8 cellular contexts compared by ENCODE assay signal in genomic region chr12:56157201-56158028, GRCh38. TPM values are rescaled to one million over a fixed set of nuclear protein-coding genes. Genes with fewer than 3 reads are reported as not detected.
DNase-seq lines count a peak whose midpoint lies in the region; ATAC-seq, FAIRE-seq and TF ChIP-seq lines count a peak whose summit lies in the region.

No MANE protein-coding gene starts in this region.

- POLR2A ChIA-PET in HepG2 (lab: Yijun Ruan, JAX): interaction anchor here (0.5 to 3.4 kb wide), 12 partner anchors 7 to 77 kb away, joined by 3 to 30 read pairs (median 6); partner anchors contain the start of genes ESYT1, RNF41, RPL41 and SMARCC2

- intact Hi-C loops in activated CD4-positive, alpha-beta T cell treated with anti-CD3 and anti-CD28 coated beads, Interleukin-2, amount 10 ng/mL, durations not matched to agents 24 days and 14 days (cut with micrococcal nuclease): loop anchor here (1.0 kb wide), 1 partner anchor 39 kb away; the partner anchor contains the start of gene ZC3H10
- intact Hi-C loops in dendritic cell treated with granulocyte-macrophage colony-stimulating factor and Interleukin-4, amounts not matched to agents 40 ng/mL and 50 ng/mL, for 4 days (cut with micrococcal nuclease): loop anchor here (1.0 to 2.0 kb wide), 3 partner anchors 29 to 39 kb away; partner anchors contain the start of genes ESYT1, SMARCC2 and ZC3H10
- intact Hi-C loops in HepG2 (cut with micrococcal nuclease; ENCODE audit: unreplicated experiment): loop anchor here (2.0 to 5.0 kb wide), 2 partner anchors 31 to 35 kb away; no protein-coding TSS in a partner anchor

- TF ChIP-seq RAD21 in HepG2 (CRISPR knock-in tag; IDR thresholded peaks at IDR 0.05): peak; percentile 30; the same call in 1 of the 2 replicates

- peaks cover 47% of the 10 kb centered on the region for H3K4me1 Mint-ChIP-seq in activated CD4-positive, alpha-beta T cell treated with anti-CD3 and anti-CD28 coated beads, Interleukin-2, amount 10 ng/mL, durations not matched to agents 24 days and 14 days
- peaks cover 68% of the 10 kb centered on the region for H3K4me1 Mint-ChIP-seq in dendritic cell treated with granulocyte-macrophage colony-stimulating factor and Interleukin-4, amounts not matched to agents 40 ng/mL and 50 ng/mL, for 4 days (ENCODE audit: low read depth)

- H3K36me3 Mint-ChIP-seq in activated CD4-positive, alpha-beta T cell treated with anti-CD3 and anti-CD28 coated beads, Interleukin-2, amount 10 ng/mL, durations not matched to agents 24 days and 14 days (ENCODE audit: low read depth): peaks cover 52% of the 10 kb centered on the region
- peaks cover 61% of the 10 kb centered on the region for H3K36me3 Mint-ChIP-seq in dendritic cell treated with granulocyte-macrophage colony-stimulating factor and Interleukin-4, amounts not matched to agents 40 ng/mL and 50 ng/mL, for 4 days (ENCODE audit: low read depth)

- no peaks in the 10 kb centered on the region for H3K9me3 Mint-ChIP-seq in activated CD4-positive, alpha-beta T cell treated with anti-CD3 and anti-CD28 coated beads, Interleukin-2, amount 10 ng/mL, durations not matched to agents 24 days and 14 days
- no peaks in the 10 kb centered on the region for H3K9me3 Mint-ChIP-seq in dendritic cell treated with granulocyte-macrophage colony-stimulating factor and Interleukin-4, amounts not matched to agents 40 ng/mL and 50 ng/mL, for 4 days

- peak; percentile 42 for FAIRE-seq in HepG2 (lab: Jason Lieb, UNC)

- peak overlapping the region; percentile 71 for H3K4me2 ChIP-seq in HepG2 (ENCODE audit: low read depth, low read length)

- BruUV-seq in HepG2 (replicated peaks; lab: Mats Ljungman, UMichigan): TSS peak; percentile 53

- WGBS in HepG2 (ENCODE audit: low lambda C conversion rate): 37% methylated on average over 42 of the region's 45 CpGs

- H3K4me3 Mint-ChIP-seq in activated CD4-positive, alpha-beta T cell treated with anti-CD3 and anti-CD28 coated beads, Interleukin-2, amount 10 ng/mL, durations not matched to agents 24 days and 14 days: peak overlapping the region; percentile 100
- H3K4me3 Mint-ChIP-seq in dendritic cell treated with granulocyte-macrophage colony-stimulating factor and Interleukin-4, amounts not matched to agents 40 ng/mL and 50 ng/mL, for 4 days: peak overlapping the region; percentile 93

- peak overlapping the region; percentile 94 for H3K27ac Mint-ChIP-seq in activated CD4-positive, alpha-beta T cell treated with anti-CD3 and anti-CD28 coated beads, Interleukin-2, amount 10 ng/mL, durations not matched to agents 24 days and 14 days
- peak overlapping the region; percentile 98 for H3K27ac Mint-ChIP-seq in dendritic cell treated with granulocyte-macrophage colony-stimulating factor and Interleukin-4, amounts not matched to agents 40 ng/mL and 50 ng/mL, for 4 days

- peak overlapping the region; percentile 70 for H3K9ac ChIP-seq in HepG2 (ENCODE audit: insufficient read depth, low read depth, low read length)

- H3K4me1 ChIP-seq in BE2C (peaks cover 3% of the 10 kb centered on the region), HepG2 (ENCODE audit: insufficient read depth, low read length) (peaks cover 67% of the 10 kb centered on the region)

- H3K36me3 ChIP-seq in BE2C (peaks cover 40% of the 10 kb centered on the region), HepG2 (replicated peaks in 1 of 2; ENCODE audit: control insufficient read depth in 1 of 2, insufficient read depth in 2 of 2, low read length in 2 of 2) (peaks cover 20 to 30% of the 10 kb centered on the region in 2 experiments)

- H3K27ac ChIP-seq in HepG2 (ENCODE audit: extremely low read length, insufficient read depth, low read length): peak overlapping the region; percentile 87

- H3K4me3 ChIP-seq in BE2C (ENCODE audit: low read depth, low read length): peak overlapping the region; percentile 92
- peak overlapping the region; percentile 20 to 95 (median 65); a peak in 5 of 6 replicates for H3K4me3 ChIP-seq in HepG2 (replicated peaks in 1 of 3; ENCODE audit: insufficient read depth in 1 of 3, low read depth in 2 of 3, low read length in 3 of 3)

- CTCF ChIA-PET in HepG2 (lab: Yijun Ruan, JAX; ENCODE audit: low intra/inter-chr PET ratio, low total read pairs): interaction anchor here (1.2 to 1.8 kb wide), 3 partner anchors 32 to 33 kb away, joined by 3 to 7 read pairs (median 3); partner anchors contain the start of gene SMARCC2

- H3K9me3 ChIP-seq in BE2C (no peaks in the 10 kb centered on the region), HepG2 (ENCODE audit: low read length) (no peaks in the 10 kb centered on the region)

- ATAC-seq in HG03442 (IDR thresholded peaks at IDR 0.05; ENCODE audit: unreplicated experiment): peak; percentile 35
- ATAC-seq in HepG2: peak; percentile 70

- TF ChIP-seq CTCF in BE2C (IDR thresholded peaks at IDR 0.05; ENCODE audit: low read depth, low read length) (peak; percentile 62), HepG2 (CRISPR knock-in tag; IDR thresholded peaks at IDR 0.05) (peak; percentile 66)

- H2AFZ ChIP-seq in HepG2 (ENCODE audit: low read length): no peak overlapping the region

- DNase-seq in BE2C: peak; percentile 79
- peak; percentile 77 to 85 for DNase-seq in NCI-H524 (lab: John Stamatoyannopoulos, UW)
- peak; percentile 87 for DNase-seq in activated CD4-positive, alpha-beta T cell treated with anti-CD3 and anti-CD28 coated beads, Interleukin-2, amount 10 ng/mL, durations not matched to agents 24 days and 14 days
- DNase-seq in HepG2 (ENCODE audit: low spot score): peak; percentile 92
- peak; percentile 43 to 45 for DNase-seq in stimulated activated CD4-positive, alpha-beta T cell treated with anti-CD3 and anti-CD28 coated beads, Interleukin-2, amount 100 ng/mL, for 48 hours

- TF ChIP-seq EP300 in HepG2 (IDR thresholded peaks at IDR 0.05; ENCODE audit: low read depth in 2 of 2, low read length in 2 of 2) (peak in 1 of 2 experiments; percentile 52; a peak in 2 of 4 replicates), HepG2 (CRISPR knock-in tag; IDR thresholded peaks at IDR 0.05; ENCODE audit: borderline replicate concordance) (no peak)

- peaks cover 38% of the 10 kb centered on the region for H3K79me2 ChIP-seq in HepG2 (ENCODE audit: insufficient read depth, low read length)

- TF ChIP-seq POLR2A in GM19099 (IDR thresholded peaks at IDR 0.05; ENCODE audit: extremely low read depth, insufficient read length, low read depth) (peak; percentile 15), HepG2 (IDR thresholded peaks at IDR 0.05; ENCODE audit: insufficient read depth in 1 of 2, low read depth in 2 of 2, low read length in 2 of 2) (peak in 1 of 2 experiments; percentile 44; a peak in 1 of 4 replicates)

- peaks cover 28% of the 10 kb centered on the region for H4K20me1 ChIP-seq in HepG2 (ENCODE audit: insufficient read depth, low read length)

- in situ Hi-C loops in HepG2 (cut with HindIII; ENCODE audit: extremely low pct_ligation_motif_present, low pct_unique_long_range_greater_than_20kb): loop anchor here (5.0 kb wide), 1 partner anchor 35 kb away; no protein-coding TSS in a partner anchor

- H3K27me3 Mint-ChIP-seq in activated CD4-positive, alpha-beta T cell treated with anti-CD3 and anti-CD28 coated beads, Interleukin-2, amount 10 ng/mL, durations not matched to agents 24 days and 14 days: no peaks in the 10 kb centered on the region
- no peaks in the 10 kb centered on the region for H3K27me3 Mint-ChIP-seq in dendritic cell treated with granulocyte-macrophage colony-stimulating factor and Interleukin-4, amounts not matched to agents 40 ng/mL and 50 ng/mL, for 4 days

- H3K27me3 ChIP-seq in BE2C (no peaks in the 10 kb centered on the region), HepG2 (ENCODE audit: control insufficient read depth in 1 of 2, insufficient read depth in 2 of 2, low read length in 2 of 2) (no peaks in the 10 kb centered on the region; a peak in 1 of 5 replicates)

RNA-seq across cellular contexts. Expression of gene MYL6, which starts 0.7 kb away (rescaled TPM):
- 1,641 TPM for polyA plus RNA-seq in BE2C (2012; ENCODE audit: insufficient read depth, insufficient read length, low read depth)
- total RNA-seq in activated CD4-positive, alpha-beta T cell treated with anti-CD3 and anti-CD28 coated beads, Interleukin-2, amount 10 ng/mL, durations not matched to agents 24 days and 14 days: 717 and 752 TPM in 2 replicates
- total RNA-seq in HepG2 (2016; rRNA removed; fragmentation: Illumina TruSeq; extraction: Trizol): 1,192 and 1,778 TPM in 2 replicates
- total RNA-seq in HepG2 (2016; cell fraction: cytosol; rRNA removed; fragmentation: Illumina TruSeq; extraction: Trizol; ENCODE audit: low read depth): 428 and 482 TPM in 2 replicates
- 1,256 and 1,894 TPM in 2 replicates for total RNA-seq in HepG2 (2016; cell fraction: insoluble cytoplasmic fraction; rRNA removed; fragmentation: Illumina TruSeq; extraction: Trizol)
- total RNA-seq in HepG2 (2016; cell fraction: membrane; rRNA removed; fragmentation: Illumina TruSeq; extraction: Trizol): 384 and 408 TPM in 2 replicates
- total RNA-seq in HepG2 (2016; cell fraction: nucleus; rRNA removed; fragmentation: Illumina TruSeq; extraction: Trizol): 421 and 427 TPM in 2 replicates
- 983 and 1,127 TPM in 2 replicates for polyA plus RNA-seq in HepG2 (2011; rRNA removed)
- 1,443 and 1,577 TPM in 2 replicates for polyA plus RNA-seq in HepG2 (2011; cell fraction: cytosol; rRNA removed)
- polyA plus RNA-seq in HepG2 (2011; cell fraction: nucleus; rRNA removed): 447 and 559 TPM in 2 replicates
- polyA plus RNA-seq in HepG2 (2012): 597 and 749 TPM in 2 replicates
- polyA plus RNA-seq in HepG2 (2016; cell fraction: cytosol; fragmentation: Illumina TruSeq; extraction: Trizol; ENCODE audit: low read depth): 405 and 433 TPM in 2 replicates
- 1,500 and 1,664 TPM in 2 replicates for polyA plus RNA-seq in HepG2 (2016; cell fraction: insoluble cytoplasmic fraction; fragmentation: Illumina TruSeq; extraction: Trizol; ENCODE audit: low read depth)
- 283 and 315 TPM in 2 replicates for polyA plus RNA-seq in HepG2 (2016; cell fraction: membrane; fragmentation: Illumina TruSeq; extraction: Trizol; ENCODE audit: low read depth)
- polyA plus RNA-seq in HepG2 (2016; cell fraction: nucleus; fragmentation: Illumina TruSeq; extraction: Trizol; ENCODE audit: insufficient read depth, low read depth): 579 and 630 TPM in 2 replicates
- 230 and 730 TPM in 2 replicates for polyA minus RNA-seq in HepG2 (2011; rRNA and poly(A)+ RNA removed; ENCODE audit: low replicate concordance)
- 135 and 172 TPM in 2 replicates for polyA minus RNA-seq in HepG2 (2011; cell fraction: cytosol; rRNA and poly(A)+ RNA removed)
- polyA minus RNA-seq in HepG2 (2011; cell fraction: nucleus; rRNA and poly(A)+ RNA removed): 220 and 358 TPM in 2 replicates

RNA-seq across cellular contexts. Expression of gene MYL6B, which starts 5.0 kb away (rescaled TPM):
- polyA plus RNA-seq in BE2C (2012; ENCODE audit: insufficient read depth, insufficient read length, low read depth): 334 TPM
- 63.3 and 68.9 TPM in 2 replicates for total RNA-seq in activated CD4-positive, alpha-beta T cell treated with anti-CD3 and anti-CD28 coated beads, Interleukin-2, amount 10 ng/mL, durations not matched to agents 24 days and 14 days
- total RNA-seq in HepG2 (2016; rRNA removed; fragmentation: Illumina TruSeq; extraction: Trizol): 75.7 and 76.5 TPM in 2 replicates
- 325 and 392 TPM in 2 replicates for total RNA-seq in HepG2 (2016; cell fraction: cytosol; rRNA removed; fragmentation: Illumina TruSeq; extraction: Trizol; ENCODE audit: low read depth)
- 64.5 and 75.8 TPM in 2 replicates for total RNA-seq in HepG2 (2016; cell fraction: insoluble cytoplasmic fraction; rRNA removed; fragmentation: Illumina TruSeq; extraction: Trizol)
- 194 and 230 TPM in 2 replicates for total RNA-seq in HepG2 (2016; cell fraction: membrane; rRNA removed; fragmentation: Illumina TruSeq; extraction: Trizol)
- 25.1 and 31.8 TPM in 2 replicates for total RNA-seq in HepG2 (2016; cell fraction: nucleus; rRNA removed; fragmentation: Illumina TruSeq; extraction: Trizol)
- polyA plus RNA-seq in HepG2 (2011; rRNA removed): 81.4 and 88.7 TPM in 2 replicates
- 101 and 116 TPM in 2 replicates for polyA plus RNA-seq in HepG2 (2011; cell fraction: cytosol; rRNA removed)
- 53.0 and 71.7 TPM in 2 replicates for polyA plus RNA-seq in HepG2 (2011; cell fraction: nucleus; rRNA removed)
- polyA plus RNA-seq in HepG2 (2012): 71.1 and 77.9 TPM in 2 replicates
- polyA plus RNA-seq in HepG2 (2016; cell fraction: cytosol; fragmentation: Illumina TruSeq; extraction: Trizol; ENCODE audit: low read depth): 374 and 492 TPM in 2 replicates
- 78.1 and 85.3 TPM in 2 replicates for polyA plus RNA-seq in HepG2 (2016; cell fraction: insoluble cytoplasmic fraction; fragmentation: Illumina TruSeq; extraction: Trizol; ENCODE audit: low read depth)
- polyA plus RNA-seq in HepG2 (2016; cell fraction: membrane; fragmentation: Illumina TruSeq; extraction: Trizol; ENCODE audit: low read depth): 220 and 254 TPM in 2 replicates
- 77.1 and 86.6 TPM in 2 replicates for polyA plus RNA-seq in HepG2 (2016; cell fraction: nucleus; fragmentation: Illumina TruSeq; extraction: Trizol; ENCODE audit: insufficient read depth, low read depth)
- polyA minus RNA-seq in HepG2 (2011; rRNA and poly(A)+ RNA removed; ENCODE audit: low replicate concordance): 23.8 and 38.6 TPM in 2 replicates
- polyA minus RNA-seq in HepG2 (2011; cell fraction: cytosol; rRNA and poly(A)+ RNA removed): 16.8 and 20.3 TPM in 2 replicates
- 14.3 and 20.6 TPM in 2 replicates for polyA minus RNA-seq in HepG2 (2011; cell fraction: nucleus; rRNA and poly(A)+ RNA removed)

RNA-seq across cellular contexts. Expression of gene ESYT1, which starts 29.3 kb away (rescaled TPM):
- 22.8 TPM for polyA plus RNA-seq in BE2C (2012; ENCODE audit: insufficient read depth, insufficient read length, low read depth)
- 155 and 158 TPM in 2 replicates for total RNA-seq in activated CD4-positive, alpha-beta T cell treated with anti-CD3 and anti-CD28 coated beads, Interleukin-2, amount 10 ng/mL, durations not matched to agents 24 days and 14 days
- 30.1 and 66.9 TPM in 2 replicates for total RNA-seq in HepG2 (2016; rRNA removed; fragmentation: Illumina TruSeq; extraction: Trizol)
- 6.1 and 7.8 TPM in 2 replicates for total RNA-seq in HepG2 (2016; cell fraction: cytosol; rRNA removed; fragmentation: Illumina TruSeq; extraction: Trizol; ENCODE audit: low read depth)
- 27.6 and 70.9 TPM in 2 replicates for total RNA-seq in HepG2 (2016; cell fraction: insoluble cytoplasmic fraction; rRNA removed; fragmentation: Illumina TruSeq; extraction: Trizol)
- 12.4 and 14.5 TPM in 2 replicates for total RNA-seq in HepG2 (2016; cell fraction: membrane; rRNA removed; fragmentation: Illumina TruSeq; extraction: Trizol)
- 74.2 and 79.4 TPM in 2 replicates for total RNA-seq in HepG2 (2016; cell fraction: nucleus; rRNA removed; fragmentation: Illumina TruSeq; extraction: Trizol)
- 71.0 and 80.1 TPM in 2 replicates for polyA plus RNA-seq in HepG2 (2011; rRNA removed)
- 65.6 and 71.7 TPM in 2 replicates for polyA plus RNA-seq in HepG2 (2011; cell fraction: cytosol; rRNA removed)
- 144 and 146 TPM in 2 replicates for polyA plus RNA-seq in HepG2 (2011; cell fraction: nucleus; rRNA removed)
- polyA plus RNA-seq in HepG2 (2012): 27.6 and 29.6 TPM in 2 replicates
- 4.5 and 6.5 TPM in 2 replicates for polyA plus RNA-seq in HepG2 (2016; cell fraction: cytosol; fragmentation: Illumina TruSeq; extraction: Trizol; ENCODE audit: low read depth)
- polyA plus RNA-seq in HepG2 (2016; cell fraction: insoluble cytoplasmic fraction; fragmentation: Illumina TruSeq; extraction: Trizol; ENCODE audit: low read depth): 22.5 and 29.6 TPM in 2 replicates
- 9.2 and 9.6 TPM in 2 replicates for polyA plus RNA-seq in HepG2 (2016; cell fraction: membrane; fragmentation: Illumina TruSeq; extraction: Trizol; ENCODE audit: low read depth)
- polyA plus RNA-seq in HepG2 (2016; cell fraction: nucleus; fragmentation: Illumina TruSeq; extraction: Trizol; ENCODE audit: insufficient read depth, low read depth): 105 and 109 TPM in 2 replicates
- polyA minus RNA-seq in HepG2 (2011; rRNA and poly(A)+ RNA removed; ENCODE audit: low replicate concordance): 191 and 267 TPM in 2 replicates
- polyA minus RNA-seq in HepG2 (2011; cell fraction: cytosol; rRNA and poly(A)+ RNA removed): 75.6 and 84.1 TPM in 2 replicates
- polyA minus RNA-seq in HepG2 (2011; cell fraction: nucleus; rRNA and poly(A)+ RNA removed): 47.8 and 73.0 TPM in 2 replicates

RNA-seq across cellular contexts. Expression of gene SMARCC2, which starts 31.9 kb away (rescaled TPM):
- 57.8 TPM for polyA plus RNA-seq in BE2C (2012; ENCODE audit: insufficient read depth, insufficient read length, low read depth)
- 127 and 130 TPM in 2 replicates for total RNA-seq in activated CD4-positive, alpha-beta T cell treated with anti-CD3 and anti-CD28 coated beads, Interleukin-2, amount 10 ng/mL, durations not matched to agents 24 days and 14 days
- 13.1 and 21.3 TPM in 2 replicates for total RNA-seq in HepG2 (2016; rRNA removed; fragmentation: Illumina TruSeq; extraction: Trizol)
- 7.8 and 8.7 TPM in 2 replicates for total RNA-seq in HepG2 (2016; cell fraction: cytosol; rRNA removed; fragmentation: Illumina TruSeq; extraction: Trizol; ENCODE audit: low read depth)
- total RNA-seq in HepG2 (2016; cell fraction: insoluble cytoplasmic fraction; rRNA removed; fragmentation: Illumina TruSeq; extraction: Trizol): 13.2 and 20.4 TPM in 2 replicates
- 6.4 and 7.1 TPM in 2 replicates for total RNA-seq in HepG2 (2016; cell fraction: membrane; rRNA removed; fragmentation: Illumina TruSeq; extraction: Trizol)
- 34.5 and 38.1 TPM in 2 replicates for total RNA-seq in HepG2 (2016; cell fraction: nucleus; rRNA removed; fragmentation: Illumina TruSeq; extraction: Trizol)
- polyA plus RNA-seq in HepG2 (2011; rRNA removed): 21.0 and 24.1 TPM in 2 replicates
- 6.4 and 7.0 TPM in 2 replicates for polyA plus RNA-seq in HepG2 (2011; cell fraction: cytosol; rRNA removed)
- polyA plus RNA-seq in HepG2 (2011; cell fraction: nucleus; rRNA removed): 89.5 and 95.6 TPM in 2 replicates
- 18.5 and 25.0 TPM in 2 replicates for polyA plus RNA-seq in HepG2 (2012)
- 1.0 and 1.5 TPM in 2 replicates for polyA plus RNA-seq in HepG2 (2016; cell fraction: cytosol; fragmentation: Illumina TruSeq; extraction: Trizol; ENCODE audit: low read depth)
- 11.3 and 14.8 TPM in 2 replicates for polyA plus RNA-seq in HepG2 (2016; cell fraction: insoluble cytoplasmic fraction; fragmentation: Illumina TruSeq; extraction: Trizol; ENCODE audit: low read depth)
- polyA plus RNA-seq in HepG2 (2016; cell fraction: membrane; fragmentation: Illumina TruSeq; extraction: Trizol; ENCODE audit: low read depth): 3.5 and 3.7 TPM in 2 replicates
- 65.5 and 70.0 TPM in 2 replicates for polyA plus RNA-seq in HepG2 (2016; cell fraction: nucleus; fragmentation: Illumina TruSeq; extraction: Trizol; ENCODE audit: insufficient read depth, low read depth)
- polyA minus RNA-seq in HepG2 (2011; rRNA and poly(A)+ RNA removed; ENCODE audit: low replicate concordance): 32.0 and 82.6 TPM in 2 replicates
- 17.5 and 19.3 TPM in 2 replicates for polyA minus RNA-seq in HepG2 (2011; cell fraction: cytosol; rRNA and poly(A)+ RNA removed)
- 62.1 and 93.5 TPM in 2 replicates for polyA minus RNA-seq in HepG2 (2011; cell fraction: nucleus; rRNA and poly(A)+ RNA removed)

RNA-seq across cellular contexts. Expression of gene ZC3H10, which starts 39.3 kb away (rescaled TPM):
- polyA plus RNA-seq in BE2C (2012; ENCODE audit: insufficient read depth, insufficient read length, low read depth): 18.3 TPM
- 8.9 and 11.2 TPM in 2 replicates for total RNA-seq in activated CD4-positive, alpha-beta T cell treated with anti-CD3 and anti-CD28 coated beads, Interleukin-2, amount 10 ng/mL, durations not matched to agents 24 days and 14 days
- 1.9 and 2.3 TPM in 2 replicates for total RNA-seq in HepG2 (2016; rRNA removed; fragmentation: Illumina TruSeq; extraction: Trizol)
- 3.2 and 3.7 TPM in 2 replicates for total RNA-seq in HepG2 (2016; cell fraction: cytosol; rRNA removed; fragmentation: Illumina TruSeq; extraction: Trizol; ENCODE audit: low read depth)
- total RNA-seq in HepG2 (2016; cell fraction: insoluble cytoplasmic fraction; rRNA removed; fragmentation: Illumina TruSeq; extraction: Trizol): 1.6 and 2.5 TPM in 2 replicates
- total RNA-seq in HepG2 (2016; cell fraction: membrane; rRNA removed; fragmentation: Illumina TruSeq; extraction: Trizol): 2.0 and 3.1 TPM in 2 replicates
- total RNA-seq in HepG2 (2016; cell fraction: nucleus; rRNA removed; fragmentation: Illumina TruSeq; extraction: Trizol): 2.9 and 4.3 TPM in 2 replicates
- 0.70 and 0.98 TPM in 2 replicates for polyA plus RNA-seq in HepG2 (2011; rRNA removed)
- polyA plus RNA-seq in HepG2 (2011; cell fraction: cytosol; rRNA removed): 0.58 and 0.59 TPM in 2 replicates
- 2.0 and 2.3 TPM in 2 replicates for polyA plus RNA-seq in HepG2 (2011; cell fraction: nucleus; rRNA removed)
- polyA plus RNA-seq in HepG2 (2012): 0.99 and 1.0 TPM in 2 replicates
- 0.17 and 0.23 TPM in 2 replicates for polyA plus RNA-seq in HepG2 (2016; cell fraction: cytosol; fragmentation: Illumina TruSeq; extraction: Trizol; ENCODE audit: low read depth)
- 1.2 and 1.5 TPM in 2 replicates for polyA plus RNA-seq in HepG2 (2016; cell fraction: insoluble cytoplasmic fraction; fragmentation: Illumina TruSeq; extraction: Trizol; ENCODE audit: low read depth)
- polyA plus RNA-seq in HepG2 (2016; cell fraction: membrane; fragmentation: Illumina TruSeq; extraction: Trizol; ENCODE audit: low read depth): 0.38 and 0.55 TPM in 2 replicates
- 2.3 and 2.8 TPM in 2 replicates for polyA plus RNA-seq in HepG2 (2016; cell fraction: nucleus; fragmentation: Illumina TruSeq; extraction: Trizol; ENCODE audit: insufficient read depth, low read depth)
- polyA minus RNA-seq in HepG2 (2011; rRNA and poly(A)+ RNA removed; ENCODE audit: low replicate concordance): 5.6 and 16.3 TPM in 2 replicates
- polyA minus RNA-seq in HepG2 (2011; cell fraction: cytosol; rRNA and poly(A)+ RNA removed): 1.8 and 2.6 TPM in 2 replicates
- 8.6 and 8.8 TPM in 2 replicates for polyA minus RNA-seq in HepG2 (2011; cell fraction: nucleus; rRNA and poly(A)+ RNA removed)

Comparison
In these comparisons a context has a peak if more than half of its experiments do, and no peak if none do; other contexts are left out.
1. Peak in every context shown above with its lines: DNase-seq, ATAC-seq, H3K4me3 ChIP-seq and H3K27ac ChIP-seq.